Comparison of ENCODE assay signal across 25 cellular contexts in genomic region chrX:47900833-47901232, GRCh38.
A peak's percentile ranks its signal among the peaks of the same experiment; 100 is the strongest.
DNase-seq lines count a peak whose midpoint lies in the region; ATAC-seq and TF ChIP-seq lines count a peak whose summit lies in the region.
"Had no signal": no experiment of that assay in that cellular context is flagged by ENCODE, and none has a peak within 500 bp of the region (broad histone marks: within the 10 kb centered on the region; RNA-seq: fewer than 3 reads in every experiment).

No MANE protein-coding gene starts in this region.

- H3K36me3 ChIP-seq in gastrocnemius medialis = no peaks in the 10 kb centered on the region
- H3K36me3 ChIP-seq in colonic mucosa = no peaks in the 10 kb centered on the region
- H3K36me3 ChIP-seq: adrenal gland had no signal

- in situ Hi-C loops in gastrocnemius medialis (cut with MboI; ENCODE audit: low sequenced_read_pairs in 4 of 4) = no loop called here

- no peak for TF ChIP-seq POLR2A in gastrocnemius medialis (IDR thresholded peaks at IDR 0.05)

- DNase-seq in SKM-1 treated with dmso at 0.1 percent for 144 hours (lab: John Stamatoyannopoulos, UW; ENCODE audit: unreplicated experiment) (peak; percentile 1), SKM-1 (lab: John Stamatoyannopoulos, UW; ENCODE audit: unreplicated experiment) (no peak), NAMALWA (ENCODE audit: low spot score) (peak; percentile 33), foreskin melanocyte (no peak), NCI-H446 treated with DMSO at 0.1 percent for 48 hours (lab: John Stamatoyannopoulos, UW) (no peak), gastrocnemius medialis (no peak), colonic mucosa (no peak)
- DNase-seq: 8988T; activated CD4-positive, alpha-beta T cell treated with anti-CD3 and anti-CD28 coated beads for 1 hour; activated CD8-positive, alpha-beta T cell treated with anti-CD3 and anti-CD28 coated beads, Interleukin-2, amount 10 ng/mL, durations not matched to agents 7 days and 5 days; activated gamma-delta T cell treated with Interleukin-2 at 50 U/mL for 16 hours; activated T-cell treated with anti-CD3 and anti-CD28 coated beads for 4 hours; adrenal gland; effector CD8-positive, alpha-beta T cell; erythroblast; H9; hypothalamus; left ventricle myocardium inferior; natural killer cell; NCI-H510A treated with DMSO at 0.1 percent for 48 hours; small intestine; stimulated activated CD4-positive, alpha-beta T cell treated with anti-CD3 and anti-CD28 coated beads, Interleukin-1b, Interleukin-23, amount 100 ng/mL, for 48 hours had no signal

- no peak overlapping the region for H3K4me3 ChIP-seq in gastrocnemius medialis
- H3K4me3 ChIP-seq in colonic mucosa = no peak overlapping the region
- H3K4me3 ChIP-seq: adrenal gland, left ventricle myocardium inferior had no signal

- intact Hi-C loops in gastrocnemius medialis (cut with DNase I; ENCODE audit: low total_unique reads) = no loop called here
- intact Hi-C loops in colonic mucosa (cut with DNase I) = no loop called here

- no peaks in the 10 kb centered on the region for H3K27me3 ChIP-seq in gastrocnemius medialis
- no peaks in the 10 kb centered on the region for H3K27me3 ChIP-seq in colonic mucosa
- H3K27me3 ChIP-seq: adrenal gland had no signal

- no peak for TF ChIP-seq CTCF in VCaP (conservative IDR thresholded peaks at IDR 0.05)
- TF ChIP-seq CTCF in gastrocnemius medialis (IDR thresholded peaks at IDR 0.05 in 4 of 5, conservative IDR thresholded peaks at IDR 0.05 in 1 of 5) = no peak
- TF ChIP-seq CTCF in colonic mucosa (IDR thresholded peaks at IDR 0.05) = no peak

- no peaks in the 10 kb centered on the region for H3K4me1 ChIP-seq in gastrocnemius medialis
- H3K4me1 ChIP-seq in colonic mucosa = no peaks in the 10 kb centered on the region
- H3K4me1 ChIP-seq: adrenal gland, left ventricle myocardium inferior had no signal

- H3K9ac ChIP-seq in colonic mucosa (ENCODE audit: low read depth in 2 of 2, low read length in 2 of 2) = no peak overlapping the region

- H3K9me3 ChIP-seq in gastrocnemius medialis (no peaks in the 10 kb centered on the region), colonic mucosa (no peaks in the 10 kb centered on the region)
- H3K9me3 ChIP-seq: adrenal gland, left ventricle myocardium inferior had no signal

- no peak for ATAC-seq in gastrocnemius medialis
- ATAC-seq: activated CD8-positive, alpha-beta T cell treated with anti-CD3 and anti-CD28 coated beads, Interleukin-2, amount 10 ng/mL, durations not matched to agents 7 days and 5 days; HepG2; natural killer cell; SK-N-SH treated with all-trans-retinoic acid at 6 μM for 48 hours had no signal

- H3K27ac ChIP-seq in VCaP (peak overlapping the region; percentile 65), gastrocnemius medialis (no peak overlapping the region), colonic mucosa (no peak overlapping the region)
- H3K27ac ChIP-seq: adrenal gland, left ventricle myocardium inferior had no signal

Comparison
In these comparisons a context has a peak if more than half of its experiments do, and no peak if none do; other contexts are left out.
1. DNase-seq: peak in SKM-1 treated with dmso at 0.1 percent for 144 hours (single experiment) and NAMALWA (single experiment); none in SKM-1 (single experiment), foreskin melanocyte (single experiment), NCI-H446 treated with DMSO at 0.1 percent for 48 hours (single experiment), gastrocnemius medialis (0 of 2) and colonic mucosa (single experiment).